Comparison of ENCODE assay signal across 19 cellular contexts in the genomic region with DNA sequence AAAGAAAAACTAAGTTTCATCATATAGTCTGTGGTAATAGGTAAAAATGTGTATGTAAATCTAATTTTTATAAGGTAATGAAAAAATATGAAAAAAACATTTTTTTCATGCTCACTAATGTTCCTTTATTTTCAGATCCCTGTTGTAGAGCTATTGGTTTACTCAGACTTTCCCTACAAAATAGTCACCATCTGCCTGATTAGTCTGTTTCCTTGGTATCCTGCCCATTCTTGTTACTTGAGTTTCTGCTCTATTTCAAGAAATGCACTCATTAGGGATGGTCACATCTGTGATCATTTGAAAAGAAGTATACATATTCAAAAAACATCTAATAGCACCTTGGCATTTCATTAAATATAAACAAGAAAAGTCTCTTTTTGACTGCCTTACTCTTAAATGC. TPM values are rescaled to one million over a fixed set of nuclear protein-coding genes. Genes with fewer than 3 reads are reported as not detected.
DNase-seq lines count a peak whose midpoint lies in the region; ATAC-seq, FAIRE-seq and TF ChIP-seq lines count a peak whose summit lies in the region.
"Had no signal": no experiment of that assay in that cellular context is flagged by ENCODE, and none has a peak within 500 bp of the region (broad histone marks: within the 10 kb centered on the region; RNA-seq: fewer than 3 reads in every experiment).

No MANE protein-coding gene starts in this region.

- H3K4me1 ChIP-seq in IMR-90 (ENCODE audit: control insufficient read depth, insufficient read depth, low read length), result peaks cover 2% of the 10 kb centered on the region; the same call in 1 of the 2 replicates
- H3K4me1 ChIP-seq: Peyer's patch, SJSA1 had no signal

- no peaks in the 10 kb centered on the region for H3K4me1 Mint-ChIP-seq in activated T-helper 17 cell treated with anti-CD3 and anti-CD28 coated beads, Interleukin-2, amount 50 U/mL, for 72 hours
- H3K4me1 Mint-ChIP-seq in MCF 10A (ENCODE audit: insufficient read depth, unreplicated experiment), result peaks cover 14% of the 10 kb centered on the region

- no peaks in the 10 kb centered on the region for H3K36me3 Mint-ChIP-seq in activated T-helper 17 cell treated with anti-CD3 and anti-CD28 coated beads, Interleukin-2, amount 50 U/mL, for 72 hours (ENCODE audit: low read depth)
- no peaks in the 10 kb centered on the region for H3K36me3 Mint-ChIP-seq in MCF 10A (ENCODE audit: insufficient read depth, unreplicated experiment)
- H3K36me3 Mint-ChIP-seq: CD8-positive, alpha-beta T cell had no signal

- H3K27me3 ChIP-seq in IMR-90 (ENCODE audit: control insufficient read depth, insufficient read depth, low read length), result no peaks in the 10 kb centered on the region
- H3K27me3 ChIP-seq: Peyer's patch, SJSA1 had no signal

- H3K9ac ChIP-seq in IMR-90 (ENCODE audit: low read depth, low read length), result no peak overlapping the region

- intact Hi-C loops in IMR-90 (cut with micrococcal nuclease) (no loop called here), MCF 10A (cut with micrococcal nuclease) (no loop called here)

- H2BK120ac ChIP-seq in IMR-90 (ENCODE audit: low read depth, low read length), result no peak overlapping the region

- no peaks in the 10 kb centered on the region for H3K27me3 Mint-ChIP-seq in activated T-helper 17 cell treated with anti-CD3 and anti-CD28 coated beads, Interleukin-2, amount 50 U/mL, for 72 hours
- H3K27me3 Mint-ChIP-seq in MCF 10A (ENCODE audit: insufficient read depth, unreplicated experiment), result no peaks in the 10 kb centered on the region

- CTCF ChIA-PET in IMR-90 (lab: Yijun Ruan, JAX), result no interaction called here
- CTCF ChIA-PET in MCF 10A (lab: Yijun Ruan, JAX), result no interaction called here

- H3K4me2 ChIP-seq in IMR-90 (ENCODE audit: low read depth, low read length), result no peak overlapping the region

- no peaks in the 10 kb centered on the region for H4K20me1 ChIP-seq in IMR-90 (ENCODE audit: insufficient read depth, low read length)

- H4K5ac ChIP-seq in IMR-90 (ENCODE audit: low read depth, low read length), result no peak overlapping the region

- no peak overlapping the region for H3K23ac ChIP-seq in IMR-90 (ENCODE audit: low read depth, low read length)

- H2BK5ac ChIP-seq in IMR-90 (ENCODE audit: low read depth, low read length, poor library complexity, severe bottlenecking), result no peak overlapping the region

- H3K18ac ChIP-seq in IMR-90 (ENCODE audit: low read depth, low read length), result no peak overlapping the region

- H3K4ac ChIP-seq in IMR-90 (ENCODE audit: low read depth, low read length), result no peak overlapping the region

- no peak overlapping the region for H4K8ac ChIP-seq in IMR-90 (ENCODE audit: low read depth in 2 of 2, low read length in 2 of 2)

- in situ Hi-C loops in IMR-90 (cut with MboI; ENCODE audit: low sequenced_read_pairs), result no loop called here

- H2BK20ac ChIP-seq in IMR-90 (ENCODE audit: low read depth, low read length), result no peak overlapping the region

- TF ChIP-seq CTCF in IMR-90 (conservative IDR thresholded peaks at IDR 0.05; ENCODE audit: low read depth, low read length), result no peak
- TF ChIP-seq CTCF in MCF 10A (IDR thresholded peaks at IDR 0.05; ENCODE audit: unreplicated experiment), result no peak

- H2BK15ac ChIP-seq in IMR-90 (ENCODE audit: low read depth, low read length), result no peak overlapping the region

- POLR2A ChIA-PET in IMR-90 (lab: Charles Lee; ENCODE audit: unreplicated experiment) (no interaction called here), MCF 10A (lab: Yijun Ruan, JAX) (interaction anchor here (0.6 kb wide), 1 partner anchor 77 kb away, joined by 3 read pairs; no protein-coding TSS in a partner anchor)

- dilution Hi-C loops in IMR-90 (cut with HindIII; ENCODE audit: low sequenced_read_pairs, unreplicated experiment), result no loop called here

- H3K27ac ChIP-seq in IMR-90 (ENCODE audit: insufficient read depth, low read length), result no peak overlapping the region
- H3K27ac ChIP-seq: Peyer's patch, SJSA1 had no signal

- no peak overlapping the region for H2AK5ac ChIP-seq in IMR-90 (ENCODE audit: low read depth, low read length)

- TF ChIP-seq POLR2A in IMR-90 (IDR thresholded peaks at IDR 0.05; ENCODE audit: low read depth, low read length), result no peak

- no peak overlapping the region for H3K14ac ChIP-seq in IMR-90 (replicated peaks; ENCODE audit: low read depth, low read length)

- no peak overlapping the region for H4K91ac ChIP-seq in IMR-90 (ENCODE audit: insufficient read depth, low read depth, low read length)

- no peak overlapping the region for H2AK9ac ChIP-seq in IMR-90 (replicated peaks; ENCODE audit: low read depth, low read length, poor library complexity)

- H3K9me3 Mint-ChIP-seq in activated T-helper 17 cell treated with anti-CD3 and anti-CD28 coated beads, Interleukin-2, amount 50 U/mL, for 72 hours, result no peaks in the 10 kb centered on the region
- H3K9me3 Mint-ChIP-seq in MCF 10A (ENCODE audit: unreplicated experiment), result no peaks in the 10 kb centered on the region
- H3K9me3 Mint-ChIP-seq: CD8-positive, alpha-beta T cell; HFFc6 had no signal

- no peak for ATAC-seq in IMR-90 (ENCODE audit: low read depth)
- no peak for ATAC-seq in activated T-helper 17 cell treated with anti-CD3 and anti-CD28 coated beads, Interleukin-2, amount 50 U/mL, for 72 hours (replicated peaks)
- ATAC-seq: CD8-positive, alpha-beta T cell had no signal

- H3K9me3 ChIP-seq in IMR-90 (ENCODE audit: control insufficient read depth, insufficient read depth, low read length), result no peaks in the 10 kb centered on the region
- H3K9me3 ChIP-seq: Peyer's patch, SJSA1 had no signal

- BruUV-seq in IMR-90 (replicated peaks; lab: Mats Ljungman, UMichigan) (no TSS peak), MCF 10A (replicated peaks; lab: Mats Ljungman, UMichigan) (no TSS peak)

- no peak for FAIRE-seq in HTR-8/SVneo (lab: Jason Lieb, UNC)

- H3K79me1 ChIP-seq in IMR-90 (ENCODE audit: low read depth in 1 of 2, low read length in 2 of 2), result no peaks in the 10 kb centered on the region

- no peak overlapping the region for H3K4me3 Mint-ChIP-seq in activated T-helper 17 cell treated with anti-CD3 and anti-CD28 coated beads, Interleukin-2, amount 50 U/mL, for 72 hours
- H3K4me3 Mint-ChIP-seq in MCF 10A (ENCODE audit: unreplicated experiment), result no peak overlapping the region
- H3K4me3 Mint-ChIP-seq: CD8-positive, alpha-beta T cell; HFFc6 had no signal

- DNase-seq in Ammon's horn (ENCODE audit: low spot score) (peak; percentile 12), IMR-90 (peak; percentile 30), NCI-H69 (lab: John Stamatoyannopoulos, UW) (peak; percentile 18), fibroblast of gingiva (ENCODE audit: low read depth) (peak; percentile 9), C1 segment of cervical spinal cord (lab: John Stamatoyannopoulos, UW) (no peak), MCF 10A (ENCODE audit: unreplicated experiment) (no peak), HTR-8/SVneo (ENCODE audit: insufficient read length, low spot score) (no peak)
- DNase-seq: Calu3; CD8-positive, alpha-beta T cell; H7; HFFc6; NCI-H1105 treated with DMSO at 0.1 percent for 48 hours; NCI-H187; NCI-H2107; NCI-H226; Peyer's patch; SW 1271 had no signal

- TF ChIP-seq RAD21 in IMR-90 (IDR thresholded peaks at IDR 0.05; ENCODE audit: low read length), result no peak

- no peak overlapping the region for H3K56ac ChIP-seq in IMR-90 (ENCODE audit: extremely low read depth, insufficient read depth, low read length)

- H3K9me1 ChIP-seq in IMR-90 (ENCODE audit: insufficient read depth, low read length), result 0 out of 2 replicates have a peak, but pooled peaks cover 3% of the 10 kb centered on the region

- no peak overlapping the region for H2AFZ ChIP-seq in IMR-90 (replicated peaks; ENCODE audit: low read length, poor library complexity)

- H3K36me3 ChIP-seq in IMR-90 (ENCODE audit: control insufficient read depth, insufficient read depth, low read length), result no peaks in the 10 kb centered on the region
- H3K36me3 ChIP-seq: Peyer's patch, SJSA1 had no signal

- no peak overlapping the region for H3K4me3 ChIP-seq in IMR-90 (ENCODE audit: insufficient read depth, low read depth, low read length)
- H3K4me3 ChIP-seq: Peyer's patch, SJSA1 had no signal

- no peak overlapping the region for H3K27ac Mint-ChIP-seq in activated T-helper 17 cell treated with anti-CD3 and anti-CD28 coated beads, Interleukin-2, amount 50 U/mL, for 72 hours
- no peak overlapping the region for H3K27ac Mint-ChIP-seq in MCF 10A (ENCODE audit: low read depth, unreplicated experiment)
- H3K27ac Mint-ChIP-seq: CD8-positive, alpha-beta T cell; HFFc6 had no signal

TF ChIP-seq in IMR-90, 13 proteins besides CTCF, POLR2A, EP300 and RAD21:
- TF ChIP-seq, protein P1, sequence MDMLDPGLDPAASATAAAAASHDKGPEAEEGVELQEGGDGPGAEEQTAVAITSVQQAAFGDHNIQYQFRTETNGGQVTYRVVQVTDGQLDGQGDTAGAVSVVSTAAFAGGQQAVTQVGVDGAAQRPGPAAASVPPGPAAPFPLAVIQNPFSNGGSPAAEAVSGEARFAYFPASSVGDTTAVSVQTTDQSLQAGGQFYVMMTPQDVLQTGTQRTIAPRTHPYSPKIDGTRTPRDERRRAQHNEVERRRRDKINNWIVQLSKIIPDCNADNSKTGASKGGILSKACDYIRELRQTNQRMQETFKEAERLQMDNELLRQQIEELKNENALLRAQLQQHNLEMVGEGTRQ (IDR thresholded peaks at IDR 0.05; ENCODE audit: low read depth, low read length), result no peak
- TF ChIP-seq FOS (IDR thresholded peaks at IDR 0.05; ENCODE audit: low read depth, low read length) (no peak), CHD1 (IDR thresholded peaks at IDR 0.05; ENCODE audit: low read depth, low read length) (no peak), MAFK (IDR thresholded peaks at IDR 0.05; ENCODE audit: low read depth, low read length) (no peak), CEBPB (IDR thresholded peaks at IDR 0.05; ENCODE audit: low read depth, low read length) (no peak)

RNA-seq across cellular contexts. Expression of a gene that starts 21.6 kb away (rescaled TPM):
- total RNA-seq in IMR-90 (2012; rRNA removed) (45.7 and 55.8 TPM in 2 replicates), MCF 10A (2022) (53.8 and 68.6 TPM in 2 replicates)
- 31.4 and 37.6 TPM in 2 replicates for polyA plus RNA-seq in IMR-90 (2012; rRNA removed)
- 8.9 and 11.4 TPM in 2 replicates for polyA plus RNA-seq in IMR-90 (2012; cell fraction: cytosol; rRNA removed)
- 12.7 and 78.0 TPM in 2 replicates for polyA plus RNA-seq in IMR-90 (2012; cell fraction: nucleus; rRNA removed; ENCODE audit: low replicate concordance)
- 10 to 100 TPM; 25.1 to 28.4 TPM for total RNA-seq in activated T-helper 17 cell treated with anti-CD3 and anti-CD28 coated beads, Interleukin-2, amount 50 U/mL, for 72 hours

Comparison
In these comparisons a context has a peak if more than half of its experiments do, and no peak if none do; other contexts are left out.
1. DNase-seq: peak in Ammon's horn (single experiment), IMR-90 (single experiment), NCI-H69 (single experiment) and fibroblast of gingiva (single experiment); none in C1 segment of cervical spinal cord (0 of 14), MCF 10A (single experiment) and HTR-8/SVneo (single experiment).